ENCODE assay signal across 1 cellular context in the genomic region with DNA sequence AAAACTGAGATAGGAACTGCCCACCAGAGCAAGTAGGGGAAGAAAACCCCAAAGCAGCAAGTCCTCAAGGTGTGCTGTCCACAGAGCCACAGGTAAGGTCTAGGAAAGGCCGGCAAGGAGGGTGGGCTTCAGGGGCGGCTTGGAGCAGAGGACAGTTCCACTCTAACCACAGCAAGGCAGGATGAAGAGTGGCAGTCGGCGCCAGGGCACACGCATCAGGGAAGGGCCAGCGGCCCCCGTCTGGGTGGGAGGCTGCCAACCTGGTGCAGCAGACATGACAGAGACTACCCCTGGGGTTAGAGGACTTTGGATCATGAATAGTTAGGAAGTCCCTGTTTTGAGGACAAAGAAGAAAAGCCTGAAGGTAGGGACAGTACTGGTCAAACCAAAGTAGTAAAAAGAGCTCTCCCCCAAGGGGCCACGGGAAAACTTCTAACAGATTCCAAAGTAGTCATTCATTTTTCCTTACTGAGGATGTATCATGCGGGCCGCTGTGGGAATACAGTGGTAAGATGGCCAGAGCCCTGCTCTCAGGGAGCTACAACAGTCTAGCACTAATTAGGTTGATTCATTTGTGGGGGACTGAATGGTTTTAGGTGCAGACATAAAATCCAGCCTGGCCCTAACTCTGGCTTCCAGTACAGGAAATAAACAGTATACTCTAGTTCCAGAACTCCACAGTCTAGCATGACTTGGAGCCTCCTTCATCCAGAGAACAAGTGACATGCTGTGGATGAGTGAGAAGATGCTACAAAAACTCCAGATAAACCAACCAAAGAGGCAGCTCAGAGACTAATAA.
TF ChIP-seq lines count a peak whose summit lies in the region.

No MANE protein-coding gene starts in this region.

TF ChIP-seq in GM23338, 12 proteins besides CTCF, POLR2A, EP300 and RAD21:
- TF ChIP-seq JUNB (IDR thresholded peaks at IDR 0.05; ENCODE audit: unreplicated experiment) (no peak), EZH2phosphoT487 (IDR thresholded peaks at IDR 0.05; ENCODE audit: unreplicated experiment) (no peak), EZH2 (IDR thresholded peaks at IDR 0.05; ENCODE audit: low read depth, unreplicated experiment) (no peak), ZNF114 (CRISPR knock-in tag; IDR thresholded peaks at IDR 0.05) (no peak), ZNF331 (CRISPR knock-in tag; IDR thresholded peaks at IDR 0.05; ENCODE audit: low read depth) (no peak), CREB1 (CRISPR knock-in tag; IDR thresholded peaks at IDR 0.05; ENCODE audit: low read depth) (no peak), NANOG (IDR thresholded peaks at IDR 0.05; ENCODE audit: borderline replicate concordance) (no peak), POLR2AphosphoS5 (IDR thresholded peaks at IDR 0.05; ENCODE audit: low read depth) (no peak), STAT1 (IDR thresholded peaks at IDR 0.05; ENCODE audit: unreplicated experiment) (no peak)
- TF ChIP-seq, protein P1, sequence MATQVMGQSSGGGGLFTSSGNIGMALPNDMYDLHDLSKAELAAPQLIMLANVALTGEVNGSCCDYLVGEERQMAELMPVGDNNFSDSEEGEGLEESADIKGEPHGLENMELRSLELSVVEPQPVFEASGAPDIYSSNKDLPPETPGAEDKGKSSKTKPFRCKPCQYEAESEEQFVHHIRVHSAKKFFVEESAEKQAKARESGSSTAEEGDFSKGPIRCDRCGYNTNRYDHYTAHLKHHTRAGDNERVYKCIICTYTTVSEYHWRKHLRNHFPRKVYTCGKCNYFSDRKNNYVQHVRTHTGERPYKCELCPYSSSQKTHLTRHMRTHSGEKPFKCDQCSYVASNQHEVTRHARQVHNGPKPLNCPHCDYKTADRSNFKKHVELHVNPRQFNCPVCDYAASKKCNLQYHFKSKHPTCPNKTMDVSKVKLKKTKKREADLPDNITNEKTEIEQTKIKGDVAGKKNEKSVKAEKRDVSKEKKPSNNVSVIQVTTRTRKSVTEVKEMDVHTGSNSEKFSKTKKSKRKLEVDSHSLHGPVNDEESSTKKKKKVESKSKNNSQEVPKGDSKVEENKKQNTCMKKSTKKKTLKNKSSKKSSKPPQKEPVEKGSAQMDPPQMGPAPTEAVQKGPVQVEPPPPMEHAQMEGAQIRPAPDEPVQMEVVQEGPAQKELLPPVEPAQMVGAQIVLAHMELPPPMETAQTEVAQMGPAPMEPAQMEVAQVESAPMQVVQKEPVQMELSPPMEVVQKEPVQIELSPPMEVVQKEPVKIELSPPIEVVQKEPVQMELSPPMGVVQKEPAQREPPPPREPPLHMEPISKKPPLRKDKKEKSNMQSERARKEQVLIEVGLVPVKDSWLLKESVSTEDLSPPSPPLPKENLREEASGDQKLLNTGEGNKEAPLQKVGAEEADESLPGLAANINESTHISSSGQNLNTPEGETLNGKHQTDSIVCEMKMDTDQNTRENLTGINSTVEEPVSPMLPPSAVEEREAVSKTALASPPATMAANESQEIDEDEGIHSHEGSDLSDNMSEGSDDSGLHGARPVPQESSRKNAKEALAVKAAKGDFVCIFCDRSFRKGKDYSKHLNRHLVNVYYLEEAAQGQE (IDR thresholded peaks at IDR 0.05; ENCODE audit: unreplicated experiment): no peak
- TF ChIP-seq, protein P2, sequence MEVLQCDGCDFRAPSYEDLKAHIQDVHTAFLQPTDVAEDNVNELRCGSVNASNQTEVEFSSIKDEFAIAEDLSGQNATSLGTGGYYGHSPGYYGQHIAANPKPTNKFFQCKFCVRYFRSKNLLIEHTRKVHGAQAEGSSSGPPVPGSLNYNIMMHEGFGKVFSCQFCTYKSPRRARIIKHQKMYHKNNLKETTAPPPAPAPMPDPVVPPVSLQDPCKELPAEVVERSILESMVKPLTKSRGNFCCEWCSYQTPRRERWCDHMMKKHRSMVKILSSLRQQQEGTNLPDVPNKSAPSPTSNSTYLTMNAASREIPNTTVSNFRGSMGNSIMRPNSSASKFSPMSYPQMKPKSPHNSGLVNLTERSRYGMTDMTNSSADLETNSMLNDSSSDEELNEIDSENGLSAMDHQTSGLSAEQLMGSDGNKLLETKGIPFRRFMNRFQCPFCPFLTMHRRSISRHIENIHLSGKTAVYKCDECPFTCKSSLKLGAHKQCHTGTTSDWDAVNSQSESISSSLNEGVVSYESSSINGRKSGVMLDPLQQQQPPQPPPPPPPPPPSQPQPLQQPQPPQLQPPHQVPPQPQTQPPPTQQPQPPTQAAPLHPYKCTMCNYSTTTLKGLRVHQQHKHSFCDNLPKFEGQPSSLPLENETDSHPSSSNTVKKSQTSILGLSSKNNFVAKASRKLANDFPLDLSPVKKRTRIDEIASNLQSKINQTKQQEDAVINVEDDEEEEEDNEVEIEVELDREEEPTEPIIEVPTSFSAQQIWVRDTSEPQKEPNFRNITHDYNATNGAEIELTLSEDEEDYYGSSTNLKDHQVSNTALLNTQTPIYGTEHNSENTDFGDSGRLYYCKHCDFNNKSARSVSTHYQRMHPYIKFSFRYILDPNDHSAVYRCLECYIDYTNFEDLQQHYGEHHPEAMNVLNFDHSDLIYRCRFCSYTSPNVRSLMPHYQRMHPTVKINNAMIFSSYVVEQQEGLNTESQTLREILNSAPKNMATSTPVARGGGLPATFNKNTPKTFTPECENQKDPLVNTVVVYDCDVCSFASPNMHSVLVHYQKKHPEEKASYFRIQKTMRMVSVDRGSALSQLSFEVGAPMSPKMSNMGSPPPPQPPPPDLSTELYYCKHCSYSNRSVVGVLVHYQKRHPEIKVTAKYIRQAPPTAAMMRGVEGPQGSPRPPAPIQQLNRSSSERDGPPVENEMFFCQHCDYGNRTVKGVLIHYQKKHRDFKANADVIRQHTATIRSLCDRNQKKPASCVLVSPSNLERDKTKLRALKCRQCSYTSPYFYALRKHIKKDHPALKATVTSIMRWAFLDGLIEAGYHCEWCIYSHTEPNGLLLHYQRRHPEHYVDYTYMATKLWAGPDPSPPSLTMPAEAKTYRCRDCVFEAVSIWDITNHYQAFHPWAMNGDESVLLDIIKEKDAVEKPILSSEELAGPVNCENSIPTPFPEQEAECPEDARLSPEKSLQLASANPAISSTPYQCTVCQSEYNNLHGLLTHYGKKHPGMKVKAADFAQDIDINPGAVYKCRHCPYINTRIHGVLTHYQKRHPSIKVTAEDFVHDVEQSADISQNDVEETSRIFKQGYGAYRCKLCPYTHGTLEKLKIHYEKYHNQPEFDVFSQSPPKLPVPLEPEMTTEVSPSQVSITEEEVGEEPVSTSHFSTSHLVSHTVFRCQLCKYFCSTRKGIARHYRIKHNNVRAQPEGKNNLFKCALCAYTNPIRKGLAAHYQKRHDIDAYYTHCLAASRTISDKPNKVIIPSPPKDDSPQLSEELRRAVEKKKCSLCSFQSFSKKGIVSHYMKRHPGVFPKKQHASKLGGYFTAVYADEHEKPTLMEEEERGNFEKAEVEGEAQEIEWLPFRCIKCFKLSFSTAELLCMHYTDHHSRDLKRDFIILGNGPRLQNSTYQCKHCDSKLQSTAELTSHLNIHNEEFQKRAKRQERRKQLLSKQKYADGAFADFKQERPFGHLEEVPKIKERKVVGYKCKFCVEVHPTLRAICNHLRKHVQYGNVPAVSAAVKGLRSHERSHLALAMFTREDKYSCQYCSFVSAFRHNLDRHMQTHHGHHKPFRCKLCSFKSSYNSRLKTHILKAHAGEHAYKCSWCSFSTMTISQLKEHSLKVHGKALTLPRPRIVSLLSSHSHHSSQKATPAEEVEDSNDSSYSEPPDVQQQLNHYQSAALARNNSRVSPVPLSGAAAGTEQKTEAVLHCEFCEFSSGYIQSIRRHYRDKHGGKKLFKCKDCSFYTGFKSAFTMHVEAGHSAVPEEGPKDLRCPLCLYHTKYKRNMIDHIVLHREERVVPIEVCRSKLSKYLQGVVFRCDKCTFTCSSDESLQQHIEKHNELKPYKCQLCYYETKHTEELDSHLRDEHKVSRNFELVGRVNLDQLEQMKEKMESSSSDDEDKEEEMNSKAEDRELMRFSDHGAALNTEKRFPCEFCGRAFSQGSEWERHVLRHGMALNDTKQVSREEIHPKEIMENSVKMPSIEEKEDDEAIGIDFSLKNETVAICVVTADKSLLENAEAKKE (CRISPR knock-in tag; IDR thresholded peaks at IDR 0.05): no peak
- TF ChIP-seq, protein P3, sequence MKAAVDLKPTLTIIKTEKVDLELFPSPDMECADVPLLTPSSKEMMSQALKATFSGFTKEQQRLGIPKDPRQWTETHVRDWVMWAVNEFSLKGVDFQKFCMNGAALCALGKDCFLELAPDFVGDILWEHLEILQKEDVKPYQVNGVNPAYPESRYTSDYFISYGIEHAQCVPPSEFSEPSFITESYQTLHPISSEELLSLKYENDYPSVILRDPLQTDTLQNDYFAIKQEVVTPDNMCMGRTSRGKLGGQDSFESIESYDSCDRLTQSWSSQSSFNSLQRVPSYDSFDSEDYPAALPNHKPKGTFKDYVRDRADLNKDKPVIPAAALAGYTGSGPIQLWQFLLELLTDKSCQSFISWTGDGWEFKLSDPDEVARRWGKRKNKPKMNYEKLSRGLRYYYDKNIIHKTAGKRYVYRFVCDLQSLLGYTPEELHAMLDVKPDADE (IDR thresholded peaks at IDR 0.05): no peak
